In the genomic region with DNA sequence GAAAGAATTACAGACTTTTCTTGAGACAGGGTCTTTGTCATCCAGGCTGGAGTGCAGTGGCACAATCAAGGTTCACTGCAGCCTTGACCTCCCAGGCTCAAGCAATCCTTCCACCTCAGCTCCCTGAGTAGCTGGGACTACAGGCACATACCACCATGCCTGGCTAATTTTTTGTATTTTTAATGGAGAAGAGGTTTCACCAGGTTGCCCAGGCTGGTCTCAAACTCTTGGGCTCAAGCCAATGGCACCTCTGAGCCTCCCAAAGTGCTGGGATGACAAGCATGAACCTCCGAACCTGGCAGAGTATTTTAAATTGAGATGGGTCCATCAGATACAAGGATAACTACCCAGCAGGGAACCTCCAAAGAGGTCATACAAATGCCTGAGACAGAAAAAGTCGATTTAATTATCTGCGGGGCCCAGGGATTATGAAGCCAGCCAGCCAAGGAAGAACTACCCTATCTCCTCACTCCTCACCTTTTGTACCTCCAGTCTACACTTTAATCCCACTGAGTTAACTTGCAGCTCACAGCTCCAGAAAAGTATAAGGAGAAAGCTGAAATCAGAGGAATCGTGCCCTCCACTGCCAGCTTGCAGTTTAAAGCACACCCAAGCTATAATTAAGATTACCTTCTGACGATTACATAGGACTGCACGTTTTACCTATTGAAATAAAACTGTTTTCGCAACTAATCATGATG, we compare ENCODE assay signal across 1 cellular context.
TF ChIP-seq lines count a peak whose summit lies in the region.

No MANE protein-coding gene starts in this region.

TF ChIP-seq in WTC11, 78 proteins besides CTCF, POLR2A, EP300 and RAD21 (continued from another document):
- TF ChIP-seq, protein P1, sequence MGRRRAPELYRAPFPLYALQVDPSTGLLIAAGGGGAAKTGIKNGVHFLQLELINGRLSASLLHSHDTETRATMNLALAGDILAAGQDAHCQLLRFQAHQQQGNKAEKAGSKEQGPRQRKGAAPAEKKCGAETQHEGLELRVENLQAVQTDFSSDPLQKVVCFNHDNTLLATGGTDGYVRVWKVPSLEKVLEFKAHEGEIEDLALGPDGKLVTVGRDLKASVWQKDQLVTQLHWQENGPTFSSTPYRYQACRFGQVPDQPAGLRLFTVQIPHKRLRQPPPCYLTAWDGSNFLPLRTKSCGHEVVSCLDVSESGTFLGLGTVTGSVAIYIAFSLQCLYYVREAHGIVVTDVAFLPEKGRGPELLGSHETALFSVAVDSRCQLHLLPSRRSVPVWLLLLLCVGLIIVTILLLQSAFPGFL (CRISPR knock-in tag; IDR thresholded peaks at IDR 0.05; ENCODE audit: borderline replicate concordance): no peak
- peak; percentile 86 for TF ChIP-seq PRRX2 (CRISPR knock-in tag; IDR thresholded peaks at IDR 0.05)
- TF ChIP-seq NFATC4 (CRISPR knock-in tag; IDR thresholded peaks at IDR 0.05): peak; percentile 68; the same call in 1 of the 2 replicates
- peak; percentile 86 for TF ChIP-seq ZNF671 (CRISPR knock-in tag; IDR thresholded peaks at IDR 0.05)
